Comparison of ENCODE assay signal across 17 cellular contexts in the genomic region with DNA sequence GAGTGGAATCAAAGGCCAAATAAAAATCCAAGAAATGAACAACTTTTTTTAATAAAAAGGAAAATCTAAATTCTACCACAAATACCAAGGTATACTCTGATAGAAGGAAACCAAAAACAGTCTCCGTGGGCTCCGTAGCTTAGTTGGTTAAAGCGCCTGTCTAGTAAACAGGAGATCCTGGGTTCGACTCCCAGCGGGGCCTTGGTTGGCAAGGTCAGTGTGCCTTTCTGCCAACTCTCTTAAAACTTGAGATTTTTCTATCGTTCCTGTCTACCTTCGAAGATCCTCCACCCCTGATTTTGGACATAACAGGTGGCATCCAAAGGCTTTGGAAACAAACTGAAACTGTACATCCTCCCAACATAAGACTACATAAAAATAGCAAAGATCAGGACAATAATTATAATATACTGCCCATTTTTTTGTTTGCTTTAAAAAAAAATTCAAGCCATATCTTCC.
DNase-seq lines count a peak whose midpoint lies in the region; ATAC-seq and TF ChIP-seq lines count a peak whose summit lies in the region.
"Had no signal": no experiment of that assay in that cellular context is flagged by ENCODE, and none has a peak within 500 bp of the region (broad histone marks: within the 10 kb centered on the region; RNA-seq: fewer than 3 reads in every experiment).

No MANE protein-coding gene starts in this region.

- H3K36me3 ChIP-seq in PC-9 (ENCODE audit: low read depth) = no peaks in the 10 kb centered on the region
- H3K36me3 ChIP-seq: SJCRH30 had no signal

- ATAC-seq in foreskin keratinocyte = peak; percentile 47
- no peak for ATAC-seq in GM18909 (IDR thresholded peaks at IDR 0.05; ENCODE audit: poor library complexity, unreplicated experiment)
- ATAC-seq: mucosa of descending colon had no signal

- no peaks in the 10 kb centered on the region for H4K20me1 ChIP-seq in PC-9 (ENCODE audit: insufficient read depth)

- H3K27me3 ChIP-seq in PC-9 (ENCODE audit: insufficient read depth, low read depth) = no peaks in the 10 kb centered on the region
- H3K27me3 ChIP-seq in foreskin keratinocyte = peaks cover 13% of the 10 kb centered on the region
- H3K27me3 ChIP-seq: SJCRH30 had no signal

- H3K4me3 Mint-ChIP-seq in HFFc6 = no peak overlapping the region
- H3K4me3 Mint-ChIP-seq: activated B cell treated with CpG ODN at 0.5 μM for 24 hours; activated T-cell treated with anti-CD3 and anti-CD28 coated beads, Interleukin-2, amount 50 U/mL, for 24 hours; dendritic cell treated with granulocyte-macrophage colony-stimulating factor and Interleukin-4, amounts not matched to agents 40 ng/mL and 50 ng/mL, for 4 days had no signal

- no peaks in the 10 kb centered on the region for H3K36me3 Mint-ChIP-seq in HFFc6 (ENCODE audit: low read depth)

- H3K79me2 ChIP-seq in PC-9 (ENCODE audit: low read depth) = no peaks in the 10 kb centered on the region

- POLR2A ChIA-PET in PC-9 (lab: Charles Lee; ENCODE audit: unreplicated experiment) = no interaction called here

- peaks cover 9% of the 10 kb centered on the region; the same call in 1 of the 2 replicates for H3F3A ChIP-seq in PC-9 (ENCODE audit: insufficient read depth, low read depth)

- H3K4me1 ChIP-seq in PC-9 (replicated peaks; ENCODE audit: insufficient read depth) (peaks cover 9% of the 10 kb centered on the region), foreskin keratinocyte (no peaks in the 10 kb centered on the region)
- H3K4me1 ChIP-seq: SJCRH30 had no signal

- no peak overlapping the region for H3K27ac Mint-ChIP-seq in HFFc6
- H3K27ac Mint-ChIP-seq: activated B cell treated with CpG ODN at 0.5 μM for 24 hours; activated T-cell treated with anti-CD3 and anti-CD28 coated beads, Interleukin-2, amount 50 U/mL, for 24 hours; dendritic cell treated with granulocyte-macrophage colony-stimulating factor and Interleukin-4, amounts not matched to agents 40 ng/mL and 50 ng/mL, for 4 days; progenitor cell of endocrine pancreas had no signal

- no peaks in the 10 kb centered on the region for H3K9me3 ChIP-seq in PC-9 (ENCODE audit: insufficient read depth, low read depth)
- H3K9me3 ChIP-seq: Caco-2, mucosa of descending colon, SJCRH30 had no signal

- peaks cover 4% of the 10 kb centered on the region; the same call in 1 of the 2 replicates for H3K9me3 Mint-ChIP-seq in HFFc6
- H3K9me3 Mint-ChIP-seq: dendritic cell treated with granulocyte-macrophage colony-stimulating factor and Interleukin-4, amounts not matched to agents 40 ng/mL and 50 ng/mL, for 4 days had no signal

- intact Hi-C loops in PC-9 (cut with micrococcal nuclease; ENCODE audit: unreplicated experiment) = no loop called here

- no TSS peak for BruUV-seq in PC-9 (replicated peaks; lab: Mats Ljungman, UMichigan)

- DNase-seq in NCI-H2171 treated with DMSO at 0.1 percent for 48 hours (lab: John Stamatoyannopoulos, UW) (peak; percentile 16), NCI-H2171 (lab: John Stamatoyannopoulos, UW) (no peak), HFFc6 (peak; percentile 75), PC-9 (no peak), foreskin keratinocyte (peak in 1 of 2 donors; percentile 78), nucleus accumbens (lab: John Stamatoyannopoulos, UW) (no peak), LoVo (ENCODE audit: low spot score) (no peak)
- DNase-seq: activated B cell treated with CpG ODN at 0.5 μM for 24 hours; activated T-cell treated with anti-CD3 and anti-CD28 coated beads, Interleukin-2, amount 50 U/mL, for 24 hours; amygdala; Caco-2; KG1; mucosa of descending colon; SJCRH30 had no signal

- H2AFZ ChIP-seq in PC-9 = no peak overlapping the region

- TF ChIP-seq CTCF in HFFc6 (IDR thresholded peaks at IDR 0.05) (no peak), PC-9 (conservative IDR thresholded peaks at IDR 0.05) (no peak), foreskin keratinocyte (conservative IDR thresholded peaks at IDR 0.05) (no peak)

- no peak overlapping the region for H3K27ac ChIP-seq in PC-9
- H3K27ac ChIP-seq in foreskin keratinocyte = no peak overlapping the region
- H3K27ac ChIP-seq: SJCRH30 had no signal

- H3K27me3 Mint-ChIP-seq in HFFc6 (ENCODE audit: insufficient read depth) = peaks cover 11% of the 10 kb centered on the region

- CTCF ChIA-PET in PC-9 (lab: Charles Lee) = no interaction called here

- H3K4me1 Mint-ChIP-seq in HFFc6 (ENCODE audit: low read depth) = peaks cover 32% of the 10 kb centered on the region

- no peak overlapping the region for H3K4me3 ChIP-seq in PC-9
- H3K4me3 ChIP-seq: mucosa of descending colon, SJCRH30 had no signal

- peak overlapping the region; percentile 34; the same call in 1 of the 2 replicates for H3K4me2 ChIP-seq in PC-9

- no peaks in the 10 kb centered on the region; the same call in 1 of the 2 replicates for H3K9me2 ChIP-seq in PC-9 (ENCODE audit: insufficient read depth)

Comparison
In these comparisons a context has a peak if more than half of its experiments do, and no peak if none do; other contexts are left out.
1. DNase-seq: peak in NCI-H2171 treated with DMSO at 0.1 percent for 48 hours (single experiment) and HFFc6 (single experiment); none in NCI-H2171 (single experiment), PC-9 (0 of 2), nucleus accumbens (0 of 56) and LoVo (single experiment).